1 cellular context compared by ENCODE assay signal in the genomic region with DNA sequence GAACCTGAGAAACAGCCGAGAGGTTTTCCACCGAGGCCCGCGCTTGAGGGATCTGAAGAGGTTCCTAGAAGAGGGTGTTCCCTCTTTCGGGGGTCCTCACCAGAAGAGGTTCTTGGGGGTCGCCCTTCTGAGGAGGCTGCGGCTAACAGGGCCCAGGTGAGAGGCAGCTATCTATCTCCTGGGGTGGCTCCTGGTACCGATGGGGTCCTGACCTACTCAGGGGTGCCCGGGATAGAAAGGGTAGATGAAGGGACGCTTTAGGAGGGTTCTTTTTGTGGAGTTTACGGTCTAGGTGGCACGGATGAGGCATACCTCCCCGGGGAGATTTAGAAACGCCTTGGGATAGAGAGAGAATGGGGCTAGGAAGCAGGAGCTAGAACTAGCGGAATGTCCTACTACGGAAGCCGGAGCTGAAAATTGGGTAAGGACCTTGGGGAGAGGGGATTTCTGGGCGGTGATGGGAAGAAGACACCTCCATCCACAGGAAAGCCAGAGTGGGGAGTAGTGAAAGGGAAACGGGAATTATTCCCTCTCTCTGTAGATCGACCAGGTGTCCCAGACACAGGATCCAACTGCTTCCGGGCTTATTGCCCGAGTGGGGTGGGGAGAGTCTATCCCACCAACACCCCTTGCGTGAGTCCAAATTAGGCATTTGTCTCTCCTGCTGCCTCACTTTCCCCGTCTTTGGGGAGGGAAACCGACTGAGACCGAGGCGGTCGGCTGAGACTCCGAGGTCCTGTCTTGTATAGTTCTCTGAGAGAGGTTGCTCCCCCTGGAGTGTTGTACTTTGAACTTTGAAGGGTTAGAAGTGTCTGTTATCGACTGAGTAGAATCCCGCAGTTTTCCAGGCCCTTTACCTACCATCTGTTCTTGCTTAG.
TF ChIP-seq lines count a peak whose summit lies in the region.

No MANE protein-coding gene starts in this region.

TF ChIP-seq in IMR-90, 13 proteins besides CTCF, POLR2A, EP300 and RAD21 (continued from another document):
- no peak for TF ChIP-seq CEBPB (IDR thresholded peaks at IDR 0.05; ENCODE audit: low read depth, low read length)
- TF ChIP-seq NFE2L2 (IDR thresholded peaks at IDR 0.05; ENCODE audit: low read depth, low read length) = no peak
- TF ChIP-seq, protein P1, sequence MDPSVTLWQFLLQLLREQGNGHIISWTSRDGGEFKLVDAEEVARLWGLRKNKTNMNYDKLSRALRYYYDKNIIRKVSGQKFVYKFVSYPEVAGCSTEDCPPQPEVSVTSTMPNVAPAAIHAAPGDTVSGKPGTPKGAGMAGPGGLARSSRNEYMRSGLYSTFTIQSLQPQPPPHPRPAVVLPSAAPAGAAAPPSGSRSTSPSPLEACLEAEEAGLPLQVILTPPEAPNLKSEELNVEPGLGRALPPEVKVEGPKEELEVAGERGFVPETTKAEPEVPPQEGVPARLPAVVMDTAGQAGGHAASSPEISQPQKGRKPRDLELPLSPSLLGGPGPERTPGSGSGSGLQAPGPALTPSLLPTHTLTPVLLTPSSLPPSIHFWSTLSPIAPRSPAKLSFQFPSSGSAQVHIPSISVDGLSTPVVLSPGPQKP (IDR thresholded peaks at IDR 0.05; ENCODE audit: borderline replicate concordance, low read depth, low read length) = no peak
- TF ChIP-seq RCOR1 (IDR thresholded peaks at IDR 0.05; ENCODE audit: insufficient replicate concordance, low read length) = no peak
- no peak for TF ChIP-seq SMC3 (IDR thresholded peaks at IDR 0.05; ENCODE audit: low read depth, low read length)
- TF ChIP-seq BHLHE40 (IDR thresholded peaks at IDR 0.05; ENCODE audit: low read depth, low read length) = no peak
